ENCODE assay signal across 10 cellular contexts in the genomic region with DNA sequence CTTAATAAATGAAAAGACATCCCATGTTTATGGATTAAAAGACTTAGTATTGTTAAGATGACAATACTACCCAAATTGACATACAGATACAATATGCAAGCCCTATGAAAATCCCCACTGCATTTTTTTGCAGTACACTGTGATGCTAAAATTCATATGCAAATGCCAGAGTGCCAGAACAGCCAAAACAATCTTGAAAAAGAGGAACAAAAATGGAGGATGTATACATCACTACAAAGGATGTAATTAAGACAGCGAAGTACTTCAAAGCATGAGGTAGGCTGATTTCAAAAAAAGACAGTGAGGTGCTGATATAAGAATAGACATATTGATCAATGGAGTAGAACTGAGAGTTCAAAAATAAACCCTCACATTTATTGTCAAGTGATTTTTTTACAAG. TPM values are rescaled to one million over a fixed set of nuclear protein-coding genes. Genes with fewer than 3 reads are reported as not detected.
"Had no signal": no experiment of that assay in that cellular context is flagged by ENCODE, and none has a peak within 500 bp of the region (broad histone marks: within the 10 kb centered on the region; RNA-seq: fewer than 3 reads in every experiment).

No MANE protein-coding gene starts in this region.

- FAIRE-seq: H54, HepG2 had no signal

- H3K4me3 Mint-ChIP-seq: H9, IgD-negative memory B cell had no signal

- H2AFZ ChIP-seq: GM23248 had no signal

- H3K27ac Mint-ChIP-seq: H9, IgD-negative memory B cell had no signal

- H3K27ac ChIP-seq: GM23248, HL-60 had no signal

- DNase-seq: GM23248, GOT3, H9, HCEC 1CT, KBM-7 had no signal

- H3K36me3 Mint-ChIP-seq: IgD-negative memory B cell had no signal

- ATAC-seq: HepG2 had no signal

- H3K4me3 ChIP-seq: GM23248 had no signal

- H3K9ac ChIP-seq: GM23248 had no signal

RNA-seq across cellular contexts. Expression of a gene that starts 47.3 kb away (rescaled TPM):
- total RNA-seq: GM23248, HepG2, HT1080 had no signal
- polyA plus RNA-seq: GM23248, HepG2 had no signal
